ENCODE assay signal across 1 cellular context in the genomic region with DNA sequence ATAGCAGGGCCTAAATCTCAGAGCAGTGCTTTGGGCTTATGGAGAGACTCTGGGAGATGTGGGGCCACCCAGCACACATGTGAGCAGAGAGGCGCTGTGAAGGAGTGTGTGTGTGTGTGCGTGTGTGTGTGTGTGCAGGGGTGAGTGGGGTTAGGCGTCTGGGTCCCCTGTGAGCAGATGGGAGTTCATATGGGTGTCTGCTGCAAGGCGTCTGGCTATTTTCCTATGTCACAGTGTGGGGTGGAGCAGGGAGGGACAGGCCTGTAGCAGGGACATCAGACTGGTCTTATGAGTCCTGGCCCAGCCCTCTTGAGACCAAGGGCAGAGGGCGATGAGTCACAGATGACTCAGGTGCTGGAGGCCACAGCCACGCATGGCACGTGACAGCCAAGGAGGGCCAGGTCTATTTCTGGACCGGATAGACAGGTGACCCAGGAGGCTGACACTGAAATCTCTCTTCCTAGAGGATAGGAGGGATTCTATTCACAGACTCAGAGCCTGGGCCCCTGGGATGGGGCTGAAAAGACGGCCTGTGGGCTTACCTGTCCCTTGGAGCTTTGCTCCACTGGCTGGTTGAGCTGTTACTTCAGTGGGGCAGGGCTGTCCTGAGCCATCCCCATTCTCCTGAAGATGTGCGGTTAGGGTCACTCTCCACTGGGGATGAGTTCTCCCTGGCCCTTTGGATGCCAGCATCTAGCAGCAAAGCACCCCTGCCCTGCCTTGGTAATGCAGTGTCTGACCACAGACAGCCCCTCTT.
TF ChIP-seq lines count a peak whose summit lies in the region.

No MANE protein-coding gene starts in this region.

TF ChIP-seq in K562, 482 proteins besides CTCF, POLR2A, EP300 and RAD21 (continued from another document and continues in another):
- TF ChIP-seq ZBTB11 (CRISPR knock-in tag; IDR thresholded peaks at IDR 0.05) (no peak), CREM (IDR thresholded peaks at IDR 0.05; ENCODE audit: low read depth) (peak; percentile 79), MAX (CRISPR knock-in tag; IDR thresholded peaks at IDR 0.05) (peak; percentile 90), LARP7 (IDR thresholded peaks at IDR 0.05) (0 out of 2 replicates have a peak, but pooled peaks have one; percentile 78), SAP30 (IDR thresholded peaks at IDR 0.05; ENCODE audit: borderline replicate concordance, insufficient read depth, low read depth, low read length, poor library complexity, severe bottlenecking) (no peak), ZNF143 (CRISPR knock-in tag; IDR thresholded peaks at IDR 0.05) (no peak), CGGBP1 (CRISPR knock-in tag; IDR thresholded peaks at IDR 0.05) (no peak), THRB (CRISPR knock-in tag; conservative IDR thresholded peaks at IDR 0.05) (0 out of 2 replicates have a peak, but pooled peaks have one; percentile 70), SMC3 (conservative IDR thresholded peaks at IDR 0.05; ENCODE audit: insufficient read depth, low read depth, low read length) (no peak), POLR2B (IDR thresholded peaks at IDR 0.05; ENCODE audit: low read depth, partially characterized antibody) (peak; percentile 59), ZNF12 (CRISPR knock-in tag; IDR thresholded peaks at IDR 0.05) (no peak), NELFE (IDR thresholded peaks at IDR 0.05; ENCODE audit: insufficient read depth, insufficient read length) (no peak), LEF1 (IDR thresholded peaks at IDR 0.05) (peak; percentile 89; the same call in 1 of the 2 replicates), KAT7 (CRISPR knock-in tag; IDR thresholded peaks at IDR 0.05; ENCODE audit: borderline replicate concordance) (no peak), TBL1XR1 (IDR thresholded peaks at IDR 0.05; ENCODE audit: low read length in 2 of 2) (peak in 1 of 2 experiments; percentile 38; a peak in 1 of 4 replicates), TCF3 (CRISPR knock-in tag; IDR thresholded peaks at IDR 0.05) (0 out of 2 replicates have a peak, but pooled peaks have one; percentile 41), MBD1 (CRISPR knock-in tag; IDR thresholded peaks at IDR 0.05) (no peak), SAFB (IDR thresholded peaks at IDR 0.05; ENCODE audit: borderline replicate concordance, low read depth, low read length) (no peak), ZNF79 (CRISPR knock-in tag; IDR thresholded peaks at IDR 0.05; ENCODE audit: low read depth) (no peak), ASH1L (IDR thresholded peaks at IDR 0.05; ENCODE audit: borderline replicate concordance, low read depth, partially characterized antibody) (no peak), MED1 (CRISPR knock-in tag; IDR thresholded peaks at IDR 0.05; ENCODE audit: borderline replicate concordance) (no peak), XRCC5 (IDR thresholded peaks at IDR 0.05; ENCODE audit: low read depth, low read length) (no peak), MXD1 (CRISPR knock-in tag; IDR thresholded peaks at IDR 0.05; ENCODE audit: borderline replicate concordance, poor library complexity, severe bottlenecking) (no peak), CXXC5 (CRISPR knock-in tag; IDR thresholded peaks at IDR 0.05) (peak; percentile 97), KLF6 (CRISPR knock-in tag; IDR thresholded peaks at IDR 0.05; ENCODE audit: borderline replicate concordance) (no peak), NFRKB (IDR thresholded peaks at IDR 0.05; ENCODE audit: low read depth) (peak; percentile 43; the same call in 1 of the 2 replicates), POLR2G (IDR thresholded peaks at IDR 0.05; ENCODE audit: low read depth, low read length) (no peak), RBFOX2 (IDR thresholded peaks at IDR 0.05; ENCODE audit: low read depth, low read length) (peak; percentile 46; the same call in 1 of the 2 replicates)
- TF ChIP-seq, protein P1, sequence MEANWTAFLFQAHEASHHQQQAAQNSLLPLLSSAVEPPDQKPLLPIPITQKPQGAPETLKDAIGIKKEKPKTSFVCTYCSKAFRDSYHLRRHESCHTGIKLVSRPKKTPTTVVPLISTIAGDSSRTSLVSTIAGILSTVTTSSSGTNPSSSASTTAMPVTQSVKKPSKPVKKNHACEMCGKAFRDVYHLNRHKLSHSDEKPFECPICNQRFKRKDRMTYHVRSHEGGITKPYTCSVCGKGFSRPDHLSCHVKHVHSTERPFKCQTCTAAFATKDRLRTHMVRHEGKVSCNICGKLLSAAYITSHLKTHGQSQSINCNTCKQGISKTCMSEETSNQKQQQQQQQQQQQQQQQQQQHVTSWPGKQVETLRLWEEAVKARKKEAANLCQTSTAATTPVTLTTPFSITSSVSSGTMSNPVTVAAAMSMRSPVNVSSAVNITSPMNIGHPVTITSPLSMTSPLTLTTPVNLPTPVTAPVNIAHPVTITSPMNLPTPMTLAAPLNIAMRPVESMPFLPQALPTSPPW (CRISPR knock-in tag; IDR thresholded peaks at IDR 0.05): peak; percentile 47
- TF ChIP-seq, protein P2, sequence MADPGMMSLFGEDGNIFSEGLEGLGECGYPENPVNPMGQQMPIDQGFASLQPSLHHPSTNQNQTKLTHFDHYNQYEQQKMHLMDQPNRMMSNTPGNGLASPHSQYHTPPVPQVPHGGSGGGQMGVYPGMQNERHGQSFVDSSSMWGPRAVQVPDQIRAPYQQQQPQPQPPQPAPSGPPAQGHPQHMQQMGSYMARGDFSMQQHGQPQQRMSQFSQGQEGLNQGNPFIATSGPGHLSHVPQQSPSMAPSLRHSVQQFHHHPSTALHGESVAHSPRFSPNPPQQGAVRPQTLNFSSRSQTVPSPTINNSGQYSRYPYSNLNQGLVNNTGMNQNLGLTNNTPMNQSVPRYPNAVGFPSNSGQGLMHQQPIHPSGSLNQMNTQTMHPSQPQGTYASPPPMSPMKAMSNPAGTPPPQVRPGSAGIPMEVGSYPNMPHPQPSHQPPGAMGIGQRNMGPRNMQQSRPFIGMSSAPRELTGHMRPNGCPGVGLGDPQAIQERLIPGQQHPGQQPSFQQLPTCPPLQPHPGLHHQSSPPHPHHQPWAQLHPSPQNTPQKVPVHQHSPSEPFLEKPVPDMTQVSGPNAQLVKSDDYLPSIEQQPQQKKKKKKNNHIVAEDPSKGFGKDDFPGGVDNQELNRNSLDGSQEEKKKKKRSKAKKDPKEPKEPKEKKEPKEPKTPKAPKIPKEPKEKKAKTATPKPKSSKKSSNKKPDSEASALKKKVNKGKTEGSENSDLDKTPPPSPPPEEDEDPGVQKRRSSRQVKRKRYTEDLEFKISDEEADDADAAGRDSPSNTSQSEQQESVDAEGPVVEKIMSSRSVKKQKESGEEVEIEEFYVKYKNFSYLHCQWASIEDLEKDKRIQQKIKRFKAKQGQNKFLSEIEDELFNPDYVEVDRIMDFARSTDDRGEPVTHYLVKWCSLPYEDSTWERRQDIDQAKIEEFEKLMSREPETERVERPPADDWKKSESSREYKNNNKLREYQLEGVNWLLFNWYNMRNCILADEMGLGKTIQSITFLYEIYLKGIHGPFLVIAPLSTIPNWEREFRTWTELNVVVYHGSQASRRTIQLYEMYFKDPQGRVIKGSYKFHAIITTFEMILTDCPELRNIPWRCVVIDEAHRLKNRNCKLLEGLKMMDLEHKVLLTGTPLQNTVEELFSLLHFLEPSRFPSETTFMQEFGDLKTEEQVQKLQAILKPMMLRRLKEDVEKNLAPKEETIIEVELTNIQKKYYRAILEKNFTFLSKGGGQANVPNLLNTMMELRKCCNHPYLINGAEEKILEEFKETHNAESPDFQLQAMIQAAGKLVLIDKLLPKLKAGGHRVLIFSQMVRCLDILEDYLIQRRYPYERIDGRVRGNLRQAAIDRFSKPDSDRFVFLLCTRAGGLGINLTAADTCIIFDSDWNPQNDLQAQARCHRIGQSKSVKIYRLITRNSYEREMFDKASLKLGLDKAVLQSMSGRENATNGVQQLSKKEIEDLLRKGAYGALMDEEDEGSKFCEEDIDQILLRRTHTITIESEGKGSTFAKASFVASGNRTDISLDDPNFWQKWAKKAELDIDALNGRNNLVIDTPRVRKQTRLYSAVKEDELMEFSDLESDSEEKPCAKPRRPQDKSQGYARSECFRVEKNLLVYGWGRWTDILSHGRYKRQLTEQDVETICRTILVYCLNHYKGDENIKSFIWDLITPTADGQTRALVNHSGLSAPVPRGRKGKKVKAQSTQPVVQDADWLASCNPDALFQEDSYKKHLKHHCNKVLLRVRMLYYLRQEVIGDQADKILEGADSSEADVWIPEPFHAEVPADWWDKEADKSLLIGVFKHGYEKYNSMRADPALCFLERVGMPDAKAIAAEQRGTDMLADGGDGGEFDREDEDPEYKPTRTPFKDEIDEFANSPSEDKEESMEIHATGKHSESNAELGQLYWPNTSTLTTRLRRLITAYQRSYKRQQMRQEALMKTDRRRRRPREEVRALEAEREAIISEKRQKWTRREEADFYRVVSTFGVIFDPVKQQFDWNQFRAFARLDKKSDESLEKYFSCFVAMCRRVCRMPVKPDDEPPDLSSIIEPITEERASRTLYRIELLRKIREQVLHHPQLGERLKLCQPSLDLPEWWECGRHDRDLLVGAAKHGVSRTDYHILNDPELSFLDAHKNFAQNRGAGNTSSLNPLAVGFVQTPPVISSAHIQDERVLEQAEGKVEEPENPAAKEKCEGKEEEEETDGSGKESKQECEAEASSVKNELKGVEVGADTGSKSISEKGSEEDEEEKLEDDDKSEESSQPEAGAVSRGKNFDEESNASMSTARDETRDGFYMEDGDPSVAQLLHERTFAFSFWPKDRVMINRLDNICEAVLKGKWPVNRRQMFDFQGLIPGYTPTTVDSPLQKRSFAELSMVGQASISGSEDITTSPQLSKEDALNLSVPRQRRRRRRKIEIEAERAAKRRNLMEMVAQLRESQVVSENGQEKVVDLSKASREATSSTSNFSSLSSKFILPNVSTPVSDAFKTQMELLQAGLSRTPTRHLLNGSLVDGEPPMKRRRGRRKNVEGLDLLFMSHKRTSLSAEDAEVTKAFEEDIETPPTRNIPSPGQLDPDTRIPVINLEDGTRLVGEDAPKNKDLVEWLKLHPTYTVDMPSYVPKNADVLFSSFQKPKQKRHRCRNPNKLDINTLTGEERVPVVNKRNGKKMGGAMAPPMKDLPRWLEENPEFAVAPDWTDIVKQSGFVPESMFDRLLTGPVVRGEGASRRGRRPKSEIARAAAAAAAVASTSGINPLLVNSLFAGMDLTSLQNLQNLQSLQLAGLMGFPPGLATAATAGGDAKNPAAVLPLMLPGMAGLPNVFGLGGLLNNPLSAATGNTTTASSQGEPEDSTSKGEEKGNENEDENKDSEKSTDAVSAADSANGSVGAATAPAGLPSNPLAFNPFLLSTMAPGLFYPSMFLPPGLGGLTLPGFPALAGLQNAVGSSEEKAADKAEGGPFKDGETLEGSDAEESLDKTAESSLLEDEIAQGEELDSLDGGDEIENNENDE (IDR thresholded peaks at IDR 0.05; ENCODE audit: low read depth, low read length): no peak
